13 cellular contexts compared by ENCODE assay signal in genomic region chr2:102027703-102028059, GRCh38. TPM values are rescaled to one million over a fixed set of nuclear protein-coding genes. Genes with fewer than 3 reads are reported as not detected.
DNase-seq lines count a peak whose midpoint lies in the region; ATAC-seq and TF ChIP-seq lines count a peak whose summit lies in the region.
"Had no signal": no experiment of that assay in that cellular context is flagged by ENCODE, and none has a peak within 500 bp of the region (broad histone marks: within the 10 kb centered on the region; RNA-seq: fewer than 3 reads in every experiment).

No MANE protein-coding gene starts in this region.

- H3K27me3 ChIP-seq in ACC112 (ENCODE audit: insufficient read depth, low read length) (no peaks in the 10 kb centered on the region), body of pancreas (no peaks in the 10 kb centered on the region), hepatocyte (no peaks in the 10 kb centered on the region)

- peak; percentile 13 for ATAC-seq in body of pancreas

- no peaks in the 10 kb centered on the region for H3K36me3 ChIP-seq in ACC112 (ENCODE audit: insufficient read depth, low read length)
- no peaks in the 10 kb centered on the region for H3K36me3 ChIP-seq in body of pancreas (replicated peaks in 1 of 2; ENCODE audit: insufficient read depth in 1 of 2, low read depth in 2 of 2)
- no peaks in the 10 kb centered on the region for H3K36me3 ChIP-seq in hepatocyte (replicated peaks; ENCODE audit: insufficient read depth, low read depth)

- no peaks in the 10 kb centered on the region for H3K9me2 ChIP-seq in hepatocyte (replicated peaks; ENCODE audit: insufficient read depth)

- TF ChIP-seq CTCF in body of pancreas (IDR thresholded peaks at IDR 0.05) (no peak), hepatocyte (IDR thresholded peaks at IDR 0.05; ENCODE audit: poor library complexity) (no peak)

- DNase-seq in body of pancreas, result no peak
- no peak for DNase-seq in hepatocyte (ENCODE audit: low spot score)
- peak; percentile 34 for DNase-seq in retina
- DNase-seq in G401 (ENCODE audit: low spot score), result no peak
- no peak for DNase-seq in activated CD8-positive, alpha-beta memory T cell treated with anti-CD3 and anti-CD28 coated beads, Interleukin-2, amount 50 U/mL, for 4 hours
- DNase-seq in NCI-H187 treated with DMSO at 0.1 percent for 48 hours (lab: John Stamatoyannopoulos, UW), result no peak
- no peak for DNase-seq in activated naive CD4-positive, alpha-beta T cell treated with anti-CD3 and anti-CD28 coated beads, Interleukin-2, amount 50 U/mL, for 16 hours
- DNase-seq: activated CD4-positive, alpha-beta T cell treated with anti-CD3 and anti-CD28 coated beads for 4 hours; DMS79; GOT3; SW 1271 had no signal

- peak overlapping the region; percentile 10; the same call in 1 of the 2 replicates for H3K4me3 ChIP-seq in ACC112 (ENCODE audit: low read depth, low read length)
- H3K4me3 ChIP-seq in body of pancreas, result no peak overlapping the region
- H3K4me3 ChIP-seq in hepatocyte, result no peak overlapping the region

- H3K79me2 ChIP-seq in ACC112 (ENCODE audit: control insufficient read depth, insufficient read depth, low read length, unreplicated experiment) (no peaks in the 10 kb centered on the region), hepatocyte (no peaks in the 10 kb centered on the region)

- peak overlapping the region; percentile 2 for H2AFZ ChIP-seq in ACC112 (ENCODE audit: low read length, unreplicated experiment)
- no peak overlapping the region for H2AFZ ChIP-seq in hepatocyte

- H4K20me1 ChIP-seq in hepatocyte (ENCODE audit: insufficient read depth, poor library complexity, severe bottlenecking), result no peaks in the 10 kb centered on the region

- H3K27ac ChIP-seq in ACC112 (ENCODE audit: low read depth, low read length) (peak overlapping the region; percentile 96), body of pancreas (peak overlapping the region in 2 of 4 donors; percentile 36 to 79), hepatocyte (peak overlapping the region; percentile 82)
- H3K27ac ChIP-seq: HL-60 had no signal

- in situ Hi-C loops in G401 (cut with HindIII; ENCODE audit: low sequenced_read_pairs), result no loop called here

- H3K4me2 ChIP-seq in hepatocyte, result no peak overlapping the region

- H3K4me1 ChIP-seq in ACC112 (ENCODE audit: control insufficient read depth, insufficient read depth, low read length, unreplicated experiment) (peaks cover 56% of the 10 kb centered on the region), body of pancreas (peaks cover 31% of the 10 kb centered on the region), hepatocyte (ENCODE audit: insufficient read depth) (peaks cover 24% of the 10 kb centered on the region)

- no peaks in the 10 kb centered on the region for H3K9me3 ChIP-seq in body of pancreas
- H3K9me3 ChIP-seq in hepatocyte (ENCODE audit: low read depth), result no peaks in the 10 kb centered on the region

- TF ChIP-seq POLR2A in body of pancreas (IDR thresholded peaks at IDR 0.05), result no peak

- 53 to 57% methylated on average over 6 of the region's 6 CpGs for WGBS in body of pancreas, 2 donors
- WGBS in hepatocyte (ENCODE audit: low lambda C conversion rate, missing lambda C conversion rate), result 74% methylated on average over 6 of the region's 6 CpGs

- intact Hi-C loops in body of pancreas (cut with DNase I), result no loop called here

RNA-seq across cellular contexts. Expression of gene IL1R2, which starts 35.9 kb away (rescaled TPM):
- total RNA-seq in body of pancreas, result 1 to 10 TPM in 1 of 2 donors, not detected in 1; 8.0 TPM
- 1.3 and 10.5 TPM in 2 replicates for total RNA-seq in hepatocyte
- 5.8 and 11.4 TPM in 2 replicates for polyA plus RNA-seq in hepatocyte
- total RNA-seq in G401 (2014; rRNA removed; shearing (Covaris generic)), result not detected in 2 replicates
